25 cellular contexts compared by ENCODE assay signal in the genomic region with DNA sequence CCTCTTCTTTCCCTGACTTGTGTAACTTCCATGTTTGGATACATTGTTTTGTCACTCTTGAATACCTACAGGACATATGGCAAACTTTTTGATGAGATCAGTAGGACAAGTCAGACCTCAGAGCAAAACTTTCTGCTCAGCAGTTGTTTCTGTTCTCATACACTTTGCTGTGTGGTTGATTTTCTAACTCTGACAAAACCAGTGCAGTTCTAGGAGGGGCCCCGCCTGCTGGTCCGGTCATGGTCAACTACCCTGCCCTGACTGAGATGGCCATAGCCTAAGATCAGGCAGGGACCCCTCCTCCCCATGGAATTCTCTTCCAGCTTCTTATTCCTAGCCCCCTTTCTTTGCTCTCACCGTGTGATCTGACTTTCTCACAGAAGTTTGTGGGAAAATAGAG.
DNase-seq lines count a peak whose midpoint lies in the region; ATAC-seq and TF ChIP-seq lines count a peak whose summit lies in the region.
"Had no signal": no experiment of that assay in that cellular context is flagged by ENCODE, and none has a peak within 500 bp of the region (broad histone marks: within the 10 kb centered on the region; RNA-seq: fewer than 3 reads in every experiment).

No MANE protein-coding gene starts in this region.

- H3K79me2 ChIP-seq in GM23248 (ENCODE audit: insufficient read depth), result no peaks in the 10 kb centered on the region

- H3K9ac ChIP-seq in GM23248 (no peak overlapping the region), endodermal cell (ENCODE audit: extremely low read depth, low read length, poor library complexity, severe bottlenecking) (no peak overlapping the region)

- H3K4me1 Mint-ChIP-seq in endodermal cell, result peaks cover 16% of the 10 kb centered on the region
- peaks cover 35% of the 10 kb centered on the region for H3K4me1 Mint-ChIP-seq in nephron progenitor cell
- H3K4me1 Mint-ChIP-seq: CD4-positive, CD25-positive, alpha-beta regulatory T cell; memory B cell; stimulated activated naive CD8-positive, alpha-beta T cell treated with anti-CD3 and anti-CD28 coated beads, Interleukin-15, amount 100 ng/mL, for 72 hours had no signal

- H3K4me3 ChIP-seq in GM23248 (no peak overlapping the region), endodermal cell (ENCODE audit: low read length) (no peak overlapping the region)

- H3K4me3 Mint-ChIP-seq in endodermal cell (no peak overlapping the region), nephron progenitor cell (no peak overlapping the region)
- H3K4me3 Mint-ChIP-seq: activated naive CD4-positive, alpha-beta T cell treated with anti-CD3 and anti-CD28 coated beads, Interleukin-2, amount 10 ng/mL, durations not matched to agents 7 days and 5 days; activated T-cell treated with anti-CD3 and anti-CD28 coated beads, Interleukin-2, amount 50 U/mL, for 24 hours; CD4-positive, CD25-positive, alpha-beta regulatory T cell; dendritic cell treated with granulocyte-macrophage colony-stimulating factor and Interleukin-4, amounts not matched to agents 40 ng/mL and 50 ng/mL, for 4 days; memory B cell; naive thymus-derived CD8-positive, alpha-beta T cell; stimulated activated naive CD8-positive, alpha-beta T cell treated with anti-CD3 and anti-CD28 coated beads, Interleukin-15, amount 100 ng/mL, for 72 hours had no signal

- no peak for DNase-seq in GM23248
- peak; percentile 17 for DNase-seq in LHCN-M2 (ENCODE audit: low read depth)
- DNase-seq in endodermal cell, result peak; percentile 60
- DNase-seq in nephron progenitor cell, result peak; percentile 20
- no peak for DNase-seq in central memory CD4-positive, alpha-beta T cell
- no peak for DNase-seq in OCI-M1 (lab: John Stamatoyannopoulos, UW)
- DNase-seq: activated naive CD4-positive, alpha-beta T cell treated with anti-CD3 and anti-CD28 coated beads, Interleukin-2, amount 10 ng/mL, durations not matched to agents 7 days and 5 days; activated T-cell treated with anti-CD3 and anti-CD28 coated beads, Interleukin-2, amount 50 U/mL, for 24 hours; brain microvascular endothelial cell; CD4-positive, CD25-positive, alpha-beta regulatory T cell; DMS153; GDM1; hypothalamus; naive thymus-derived CD8-positive, alpha-beta T cell; NCI-H1436; NCI-H510A treated with DMSO at 0.1 percent for 48 hours; stimulated activated CD4-positive, alpha-beta T cell treated with anti-CD3 and anti-CD28 coated beads, Interleukin-1b, Interleukin-23, amount 100 ng/mL, for 48 hours; stimulated activated naive CD8-positive, alpha-beta T cell treated with anti-CD3 and anti-CD28 coated beads, Interleukin-15, amount 100 ng/mL, for 72 hours; T1000; trophoblast cell had no signal

- H3K4me1 ChIP-seq in GM23248 (ENCODE audit: insufficient read depth) (peaks cover 28% of the 10 kb centered on the region), endodermal cell (ENCODE audit: control insufficient read depth, insufficient read depth, low read length) (no peaks in the 10 kb centered on the region)

- no peak overlapping the region for H3K4me2 ChIP-seq in GM23248 (ENCODE audit: unreplicated experiment)

- H3K9me2 ChIP-seq in GM23248 (ENCODE audit: insufficient read depth), result no peaks in the 10 kb centered on the region

- TF ChIP-seq CTCF in endodermal cell (conservative IDR thresholded peaks at IDR 0.05) (no peak), nephron progenitor cell (IDR thresholded peaks at IDR 0.05) (no peak)

- H2AFZ ChIP-seq in GM23248, result peak overlapping the region; percentile 51

- in situ Hi-C loops in GM23248 (cut with MboI), result no loop called here

- H3K36me3 ChIP-seq in GM23248 (ENCODE audit: low read depth) (no peaks in the 10 kb centered on the region), endodermal cell (ENCODE audit: control insufficient read depth, insufficient read depth, low read length) (no peaks in the 10 kb centered on the region)
- H3K36me3 ChIP-seq: brain microvascular endothelial cell had no signal

- H3K9me3 ChIP-seq in GM23248 (ENCODE audit: low read depth), result no peaks in the 10 kb centered on the region
- no peaks in the 10 kb centered on the region for H3K9me3 ChIP-seq in endodermal cell (ENCODE audit: control insufficient read depth, low read length)

- no peaks in the 10 kb centered on the region for H3K27me3 ChIP-seq in GM23248 (replicated peaks; ENCODE audit: insufficient read depth)
- H3K27me3 ChIP-seq in endodermal cell (ENCODE audit: control insufficient read depth, insufficient read depth, low read length, poor library complexity, severe bottlenecking), result no peaks in the 10 kb centered on the region
- H3K27me3 ChIP-seq: brain microvascular endothelial cell had no signal

- H3K27ac Mint-ChIP-seq in endodermal cell, result no peak overlapping the region
- H3K27ac Mint-ChIP-seq in nephron progenitor cell, result no peak overlapping the region
- H3K27ac Mint-ChIP-seq: activated naive CD4-positive, alpha-beta T cell treated with anti-CD3 and anti-CD28 coated beads, Interleukin-2, amount 10 ng/mL, durations not matched to agents 7 days and 5 days; activated T-cell treated with anti-CD3 and anti-CD28 coated beads, Interleukin-2, amount 50 U/mL, for 24 hours; dendritic cell treated with granulocyte-macrophage colony-stimulating factor and Interleukin-4, amounts not matched to agents 40 ng/mL and 50 ng/mL, for 4 days; memory B cell; naive thymus-derived CD8-positive, alpha-beta T cell; stimulated activated naive CD8-positive, alpha-beta T cell treated with anti-CD3 and anti-CD28 coated beads, Interleukin-15, amount 100 ng/mL, for 72 hours had no signal

- H3K9me3 Mint-ChIP-seq in endodermal cell (no peaks in the 10 kb centered on the region), nephron progenitor cell (no peaks in the 10 kb centered on the region)
- H3K9me3 Mint-ChIP-seq: activated naive CD4-positive, alpha-beta T cell treated with anti-CD3 and anti-CD28 coated beads, Interleukin-2, amount 10 ng/mL, durations not matched to agents 7 days and 5 days; activated T-cell treated with anti-CD3 and anti-CD28 coated beads, Interleukin-2, amount 50 U/mL, for 24 hours; CD4-positive, CD25-positive, alpha-beta regulatory T cell; dendritic cell treated with granulocyte-macrophage colony-stimulating factor and Interleukin-4, amounts not matched to agents 40 ng/mL and 50 ng/mL, for 4 days; memory B cell; naive thymus-derived CD8-positive, alpha-beta T cell; stimulated activated naive CD8-positive, alpha-beta T cell treated with anti-CD3 and anti-CD28 coated beads, Interleukin-15, amount 100 ng/mL, for 72 hours had no signal

- ATAC-seq in HG03521 (IDR thresholded peaks at IDR 0.05; ENCODE audit: unreplicated experiment), result no peak
- ATAC-seq in esophagus mucosa, result no peak
- ATAC-seq: naive thymus-derived CD8-positive, alpha-beta T cell; stimulated activated naive CD8-positive, alpha-beta T cell treated with anti-CD3 and anti-CD28 coated beads, Interleukin-15, amount 100 ng/mL, for 72 hours had no signal

- no peaks in the 10 kb centered on the region for H3K27me3 Mint-ChIP-seq in endodermal cell (ENCODE audit: insufficient read depth)
- H3K27me3 Mint-ChIP-seq in nephron progenitor cell (ENCODE audit: low read depth, poor library complexity), result no peaks in the 10 kb centered on the region
- H3K27me3 Mint-ChIP-seq: activated naive CD4-positive, alpha-beta T cell treated with anti-CD3 and anti-CD28 coated beads, Interleukin-2, amount 10 ng/mL, durations not matched to agents 7 days and 5 days; dendritic cell treated with granulocyte-macrophage colony-stimulating factor and Interleukin-4, amounts not matched to agents 40 ng/mL and 50 ng/mL, for 4 days had no signal

- no peak overlapping the region for H3K27ac ChIP-seq in GM23248
- H3K27ac ChIP-seq in endodermal cell (ENCODE audit: low read depth, low read length), result no peak overlapping the region
- H3K27ac ChIP-seq: brain microvascular endothelial cell, HL-60 had no signal

- H4K20me1 ChIP-seq in GM23248 (ENCODE audit: insufficient read depth), result no peaks in the 10 kb centered on the region

- H3F3A ChIP-seq in GM23248 (ENCODE audit: insufficient read depth), result peaks cover 28% of the 10 kb centered on the region

- 62 to 69% methylated on average over 3 of the region's 3 CpGs for WGBS in GM23248 (ENCODE audit: low coverage in 1 of 2, low lambda C conversion rate in 2 of 2, missing lambda C conversion rate in 2 of 2), 2 experiments
- WGBS in endodermal cell (ENCODE audit: insufficient coverage in 1 of 2, insufficient read length in 1 of 2), 2 experiments, result 75 to 100% methylated on average over 1 to 3 of the region's 3 CpGs

- H3K36me3 Mint-ChIP-seq in endodermal cell (ENCODE audit: low read depth) (no peaks in the 10 kb centered on the region), nephron progenitor cell (ENCODE audit: low read depth) (no peaks in the 10 kb centered on the region)
- H3K36me3 Mint-ChIP-seq: activated naive CD4-positive, alpha-beta T cell treated with anti-CD3 and anti-CD28 coated beads, Interleukin-2, amount 10 ng/mL, durations not matched to agents 7 days and 5 days; CD4-positive, CD25-positive, alpha-beta regulatory T cell; memory B cell; naive thymus-derived CD8-positive, alpha-beta T cell had no signal

Comparison
In these comparisons a context has a peak if more than half of its experiments do, and no peak if none do; other contexts are left out.
1. DNase-seq: peak in LHCN-M2 (single experiment), endodermal cell (single experiment) and nephron progenitor cell (single experiment); none in GM23248 (single experiment), central memory CD4-positive, alpha-beta T cell (single experiment) and OCI-M1 (single experiment).